8 cellular contexts compared by ENCODE assay signal in the genomic region with DNA sequence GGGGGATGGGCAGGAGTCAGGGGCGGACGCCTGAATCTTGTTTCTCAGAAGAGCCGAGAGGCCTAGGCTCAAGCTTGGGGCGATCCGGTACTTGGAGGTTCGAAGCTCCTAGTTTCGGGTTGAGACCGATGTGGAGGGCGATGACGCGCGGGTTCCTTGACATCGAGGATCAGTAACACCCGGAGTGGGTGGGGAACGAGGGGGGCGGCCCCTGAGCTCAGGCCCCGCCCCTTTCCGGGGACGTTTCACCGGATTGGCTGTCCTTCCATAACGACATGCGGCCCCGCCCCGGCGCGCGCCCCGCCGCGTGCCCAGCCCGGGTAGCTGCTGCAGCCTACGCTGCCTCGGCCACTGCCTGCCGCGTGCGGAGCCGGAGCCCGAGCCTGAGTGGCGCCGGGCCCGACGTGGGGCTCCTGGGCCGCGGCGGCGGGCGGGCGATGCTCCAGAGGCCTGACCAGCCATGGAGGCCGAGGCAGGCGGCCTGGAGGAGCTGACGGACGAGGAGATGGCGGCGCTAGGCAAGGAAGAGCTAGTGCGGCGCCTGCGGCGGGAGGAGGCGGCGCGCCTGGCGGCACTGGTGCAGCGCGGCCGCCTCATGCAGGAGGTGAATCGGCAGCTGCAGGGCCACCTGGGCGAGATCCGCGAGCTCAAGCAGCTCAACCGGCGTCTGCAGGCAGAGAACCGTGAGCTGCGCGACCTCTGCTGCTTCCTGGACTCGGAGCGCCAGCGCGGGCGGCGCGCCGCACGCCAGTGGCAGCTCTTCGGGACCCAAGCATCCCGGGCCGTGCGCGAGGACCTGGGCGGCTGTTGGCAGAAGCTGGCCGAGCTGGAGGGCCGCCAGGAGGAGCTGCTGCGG. TPM values are rescaled to one million over a fixed set of nuclear protein-coding genes. Genes with fewer than 3 reads are reported as not detected.
DNase-seq lines count a peak whose midpoint lies in the region; ATAC-seq, FAIRE-seq and TF ChIP-seq lines count a peak whose summit lies in the region.

A gene (plus strand): TSS at position 350 of the 856 bp plus-strand sequence. CDS start 111 bp downstream, at position 461.

- TF ChIP-seq POLR2A in GM12891 (IDR thresholded peaks at IDR 0.05; ENCODE audit: low read depth, low read length) (peak; percentile 80), adrenal gland (IDR thresholded peaks at IDR 0.05) (peak; percentile 97 to 99), heart left ventricle (IDR thresholded peaks at IDR 0.05) (peak; percentile 90 to 99)

- peak in 2 of 6 experiments; percentile 15 to 24 for TF ChIP-seq CTCF in adrenal gland (IDR thresholded peaks at IDR 0.05)
- TF ChIP-seq CTCF in heart left ventricle (IDR thresholded peaks at IDR 0.05), result peak in 1 of 12 donors; percentile 13
- TF ChIP-seq CTCF in type B pancreatic cell (conservative IDR thresholded peaks at IDR 0.05), result peak; percentile 52

- H3K27me3 Mint-ChIP-seq in type B pancreatic cell, result peaks cover 23% of the 10 kb centered on the region

- WGBS in adrenal gland, 4 donors, result 0 to 8% (median 0%) methylated on average over 2 to 92 of the region's 92 CpGs
- 0 to 1% (median 0%) methylated on average over 37 to 92 of the region's 92 CpGs for WGBS in heart left ventricle, 4 donors

- H3K27ac Mint-ChIP-seq in type B pancreatic cell, result peak within 1 kb of the TSS; percentile 83

- peaks cover 33% of the 10 kb centered on the region for H3K4me1 Mint-ChIP-seq in type B pancreatic cell (ENCODE audit: unreplicated experiment)

- DNase-seq in GM12891 (ENCODE audit: insufficient read length, low spot score) (peak; percentile 86), NCI-H1694 treated with DMSO at 0.1 percent for 48 hours (lab: John Stamatoyannopoulos, UW) (peak; percentile 86), adrenal gland (peak; percentile 98 to 100 (median 99)), heart left ventricle (peak; percentile 99), posterior vena cava (ENCODE audit: low spot score) (peak; percentile 100), type B pancreatic cell (ENCODE audit: extremely low spot score, unreplicated experiment) (peak; percentile 97)

- H3K9me3 Mint-ChIP-seq in type B pancreatic cell, result no peaks in the 10 kb centered on the region

- ATAC-seq in HG02852 (IDR thresholded peaks at IDR 0.05; ENCODE audit: unreplicated experiment), result peak; percentile 48
- peak; percentile 74 to 86 (median 81) for ATAC-seq in heart left ventricle

- H3K27ac ChIP-seq in adrenal gland (peak within 1 kb of the TSS; percentile 26 to 99 (median 96)), heart left ventricle (peak within 1 kb of the TSS; percentile 89 to 100 (median 98))

- H3K9me3 ChIP-seq in adrenal gland (replicated peaks in 1 of 3) (no peaks in the 10 kb centered on the region), heart left ventricle (no peaks in the 10 kb centered on the region)

- no peaks in the 10 kb centered on the region for H3K27me3 ChIP-seq in adrenal gland
- no peaks in the 10 kb centered on the region for H3K27me3 ChIP-seq in heart left ventricle

- H3K4me1 ChIP-seq in adrenal gland (replicated peaks in 1 of 2) (peaks cover 50 to 52% of the 10 kb centered on the region in 2 donors), heart left ventricle (peaks cover 16 to 72% (median 53%) of the 10 kb centered on the region in 12 donors)

- intact Hi-C loops in T-helper 1 cell treated with Interleukin-12 subunit alpha and Interleukin-12 subunit beta and Interleukin-4 antibody, amounts not matched to agents 30 ng/mL and 1 ng/mL, for 36 hours (cut with micrococcal nuclease), result loop anchor here (1.0 kb wide), 7 partner anchors 10 to 162 kb away; a partner anchor contains a TSS
- intact Hi-C loops in adrenal gland (cut with DNase I) (no loop called here), heart left ventricle (cut with DNase I) (loop anchor here in 2 of 10 donors (2.0 kb wide), 2 partner anchors 28 to 70 kb away; a partner anchor contains a TSS), posterior vena cava (cut with DNase I) (no loop called here)

- H3K36me3 ChIP-seq in adrenal gland (replicated peaks in 1 of 2) (peaks cover 0 to 14% of the 10 kb centered on the region in 2 donors), heart left ventricle (peaks cover 0 to 18% (median 15%) of the 10 kb centered on the region in 9 donors)

- H3K36me3 Mint-ChIP-seq in type B pancreatic cell, result no peaks in the 10 kb centered on the region

- FAIRE-seq in GM12891 (lab: Jason Lieb, UNC), result peak; percentile 91

- peak within 1 kb of the TSS; percentile 98 for H3K4me3 Mint-ChIP-seq in type B pancreatic cell

- H3K4me3 ChIP-seq in adrenal gland (peak within 1 kb of the TSS; percentile 36 to 62 (median 50)), heart left ventricle (peak within 1 kb of the TSS; percentile 76 to 98 (median 86))

TF ChIP-seq in GM12891, 5 proteins besides CTCF, POLR2A, EP300 and RAD21:
- TF ChIP-seq POU2F2 (IDR thresholded peaks at IDR 0.05; ENCODE audit: low read depth, low read length) (no peak; the same call in 1 of the 2 replicates), POLR2AphosphoS5 (IDR thresholded peaks at IDR 0.05; ENCODE audit: low read depth, low read length) (peak; percentile 77), TAF1 (IDR thresholded peaks at IDR 0.05; ENCODE audit: low read depth, low read length) (peak; percentile 55; the same call in 1 of the 2 replicates)
TF ChIP-seq in GM12891: peak in this region for 2.

RNA-seq across cellular contexts. Expression of the gene that starts here (rescaled TPM):
- 39.0 TPM for polyA plus RNA-seq in GM12891 (2012; ENCODE audit: low read depth, missing spikeins)
- 46.9 and 47.7 TPM in 2 replicates for total RNA-seq in T-helper 1 cell treated with Interleukin-12 subunit alpha and Interleukin-12 subunit beta and Interleukin-4 antibody, amounts not matched to agents 30 ng/mL and 1 ng/mL, for 36 hours
- total RNA-seq in adrenal gland (100 to 1,000 TPM in 2 of 8 donors, 10 to 100 TPM in 6; 30.9 to 162 (median 66.0) TPM), heart left ventricle (10 to 100 TPM; 32.3 to 78.1 (median 36.9) TPM), posterior vena cava (10 to 100 TPM; 31.8 to 36.7 TPM), type B pancreatic cell (ENCODE audit: low replicate concordance) (8.2 and 14.3 TPM in 2 replicates)
- polyA plus RNA-seq in adrenal gland (100 to 1,000 TPM in 1 of 3 donors, 10 to 100 TPM in 1, under 1 TPM in 1; 0.16 to 124 (median 57.6) TPM), heart left ventricle (10 to 100 TPM; 31.3 to 62.1 TPM)

Comparison
In these comparisons a context has a peak if more than half of its experiments do, and no peak if none do; other contexts are left out.
1. Peak in every context shown above with its lines: DNase-seq, ATAC-seq, H3K4me3 ChIP-seq and H3K27ac ChIP-seq.